26 cellular contexts compared by ENCODE assay signal in the genomic region with DNA sequence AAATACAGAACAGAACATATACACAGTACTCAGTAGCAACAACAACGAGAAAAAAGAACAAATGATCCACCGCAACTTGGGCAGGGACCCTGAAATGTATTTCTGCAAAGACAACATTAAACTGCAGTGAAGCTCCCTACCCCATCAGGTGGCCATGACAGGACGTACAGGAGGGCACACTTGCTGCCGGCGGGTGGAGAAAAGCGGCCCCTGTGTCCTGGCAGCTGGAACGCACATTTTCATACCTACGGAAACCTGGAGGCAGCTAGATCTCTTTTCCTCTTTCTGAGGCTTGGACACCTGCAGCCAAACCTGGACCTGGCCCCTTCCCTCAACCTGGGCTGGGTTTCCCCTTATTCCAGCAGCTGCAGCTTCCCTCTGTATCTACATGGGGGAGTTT.
"Had no signal": no experiment of that assay in that cellular context is flagged by ENCODE, and none has a peak within 500 bp of the region (broad histone marks: within the 10 kb centered on the region; RNA-seq: fewer than 3 reads in every experiment).

No MANE protein-coding gene starts in this region.

- H3K4me3 ChIP-seq: left lung, lower lobe of right lung, neural progenitor cell, right atrium auricular region, right lobe of liver, smooth muscle cell, tibial nerve, upper lobe of left lung, vagina had no signal

- H3K27ac ChIP-seq: left lung, lower lobe of right lung, neural progenitor cell, neutrophil, parathyroid adenoma, right atrium auricular region, right lobe of liver, tibial nerve, upper lobe of left lung, vagina had no signal

- ATAC-seq: left colon; left lung; natural killer cell; right lobe of liver; stimulated activated naive CD8-positive, alpha-beta T cell treated with anti-CD3 and anti-CD28 coated beads, Interleukin-15, amount 100 ng/mL, for 72 hours had no signal

- DNase-seq: kidney; left colon; left lung; lower lobe of right lung; mammary epithelial cell; mesenchymal stem cell; naive B cell; natural killer cell; nephron progenitor cell; occipital lobe; right lobe of liver; stimulated activated CD4-positive, alpha-beta T cell treated with anti-CD3 and anti-CD28 coated beads, Interleukin-1b, Interleukin-23, amount 100 ng/mL, for 48 hours; stimulated activated CD4-positive, alpha-beta T cell treated with anti-CD3 and anti-CD28 coated beads, Interleukin-2, amount 100 ng/mL, for 48 hours; stimulated activated CD4-positive, alpha-beta T cell treated with anti-CD3 and anti-CD28 coated beads, Interleukin-4, amount 100 ng/mL, for 4 hours; stimulated activated CD8-positive, alpha-beta memory T cell treated with anti-CD3 and anti-CD28 coated beads, Interleukin-4, amount 100 ng/mL, for 48 hours; stimulated activated naive CD4-positive, alpha-beta T cell treated with Interleukin-2 at 50 U/mL for 16 hours; stimulated activated naive CD8-positive, alpha-beta T cell treated with anti-CD3 and anti-CD28 coated beads, Interleukin-15, amount 100 ng/mL, for 72 hours; substantia nigra; upper lobe of left lung had no signal
